1 cellular context compared by ENCODE assay signal in genomic region chr6:134425521-134426316, GRCh38.
TF ChIP-seq lines count a peak whose summit lies in the region.

No MANE protein-coding gene starts in this region.

TF ChIP-seq in A549, 52 proteins besides CTCF, POLR2A, EP300 and RAD21 (continued from another document):
- TF ChIP-seq, protein P1, sequence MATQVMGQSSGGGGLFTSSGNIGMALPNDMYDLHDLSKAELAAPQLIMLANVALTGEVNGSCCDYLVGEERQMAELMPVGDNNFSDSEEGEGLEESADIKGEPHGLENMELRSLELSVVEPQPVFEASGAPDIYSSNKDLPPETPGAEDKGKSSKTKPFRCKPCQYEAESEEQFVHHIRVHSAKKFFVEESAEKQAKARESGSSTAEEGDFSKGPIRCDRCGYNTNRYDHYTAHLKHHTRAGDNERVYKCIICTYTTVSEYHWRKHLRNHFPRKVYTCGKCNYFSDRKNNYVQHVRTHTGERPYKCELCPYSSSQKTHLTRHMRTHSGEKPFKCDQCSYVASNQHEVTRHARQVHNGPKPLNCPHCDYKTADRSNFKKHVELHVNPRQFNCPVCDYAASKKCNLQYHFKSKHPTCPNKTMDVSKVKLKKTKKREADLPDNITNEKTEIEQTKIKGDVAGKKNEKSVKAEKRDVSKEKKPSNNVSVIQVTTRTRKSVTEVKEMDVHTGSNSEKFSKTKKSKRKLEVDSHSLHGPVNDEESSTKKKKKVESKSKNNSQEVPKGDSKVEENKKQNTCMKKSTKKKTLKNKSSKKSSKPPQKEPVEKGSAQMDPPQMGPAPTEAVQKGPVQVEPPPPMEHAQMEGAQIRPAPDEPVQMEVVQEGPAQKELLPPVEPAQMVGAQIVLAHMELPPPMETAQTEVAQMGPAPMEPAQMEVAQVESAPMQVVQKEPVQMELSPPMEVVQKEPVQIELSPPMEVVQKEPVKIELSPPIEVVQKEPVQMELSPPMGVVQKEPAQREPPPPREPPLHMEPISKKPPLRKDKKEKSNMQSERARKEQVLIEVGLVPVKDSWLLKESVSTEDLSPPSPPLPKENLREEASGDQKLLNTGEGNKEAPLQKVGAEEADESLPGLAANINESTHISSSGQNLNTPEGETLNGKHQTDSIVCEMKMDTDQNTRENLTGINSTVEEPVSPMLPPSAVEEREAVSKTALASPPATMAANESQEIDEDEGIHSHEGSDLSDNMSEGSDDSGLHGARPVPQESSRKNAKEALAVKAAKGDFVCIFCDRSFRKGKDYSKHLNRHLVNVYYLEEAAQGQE (IDR thresholded peaks at IDR 0.05): no peak
- TF ChIP-seq HMGXB4 (CRISPR knock-in tag; IDR thresholded peaks at IDR 0.05; ENCODE audit: borderline replicate concordance) (no peak), RARB (CRISPR knock-in tag; IDR thresholded peaks at IDR 0.05) (no peak)
